ENCODE assay signal across 10 cellular contexts in the genomic region with DNA sequence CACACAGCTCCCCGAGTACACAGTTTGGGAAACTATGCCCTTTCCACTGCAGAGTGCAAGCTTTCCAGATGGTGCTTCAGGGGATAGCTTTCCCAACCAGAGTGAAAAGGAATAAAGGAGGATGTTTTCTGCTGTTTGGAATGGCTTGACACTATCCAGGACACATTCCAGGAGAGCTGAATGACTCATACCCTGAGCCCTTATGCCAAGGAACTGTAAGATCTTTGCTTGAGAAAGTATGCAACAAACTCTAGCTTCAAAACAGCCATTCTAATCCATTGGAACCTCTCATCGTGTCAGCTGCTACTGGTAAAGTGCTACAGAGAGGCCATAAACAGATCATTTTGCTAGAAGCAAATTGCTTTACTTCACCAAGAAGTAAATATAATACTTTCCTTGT. TPM values are rescaled to one million over a fixed set of nuclear protein-coding genes. Genes with fewer than 3 reads are reported as not detected.
DNase-seq lines count a peak whose midpoint lies in the region; FAIRE-seq and TF ChIP-seq lines count a peak whose summit lies in the region.
"Had no signal": no experiment of that assay in that cellular context is flagged by ENCODE, and none has a peak within 500 bp of the region (broad histone marks: within the 10 kb centered on the region; RNA-seq: fewer than 3 reads in every experiment).

No MANE protein-coding gene starts in this region.

- H3K9ac ChIP-seq in neural progenitor cell: no peak overlapping the region

- H4K20me1 ChIP-seq in neural progenitor cell (ENCODE audit: low read depth): no peaks in the 10 kb centered on the region

- H3K36me3 Mint-ChIP-seq in neural progenitor cell: peaks cover 6% of the 10 kb centered on the region

- H3F3A ChIP-seq in neural progenitor cell (ENCODE audit: low read depth): no peaks in the 10 kb centered on the region

- 0 out of 2 replicates have a peak overlapping the region, but pooled peaks have one; percentile 17 for H3K4me3 ChIP-seq in LNCaP clone FGC (ENCODE audit: low read depth, low read length)
- H3K4me3 ChIP-seq in neural progenitor cell: no peak overlapping the region

- H3K36me3 ChIP-seq in neural progenitor cell: no peaks in the 10 kb centered on the region

- no peaks in the 10 kb centered on the region for H3K9me3 ChIP-seq in neural progenitor cell (ENCODE audit: low read depth)

- H2AFZ ChIP-seq in neural progenitor cell (replicated peaks): no peak overlapping the region

- FAIRE-seq in endometrium (lab: Jason Lieb, UNC): peak; percentile 97

- TF ChIP-seq CTCF in 22Rv1 (IDR thresholded peaks at IDR 0.05): no peak
- no peak for TF ChIP-seq CTCF in LNCaP clone FGC (IDR thresholded peaks at IDR 0.05; ENCODE audit: control insufficient read depth, extremely low read depth, insufficient read depth)
- TF ChIP-seq CTCF in neural progenitor cell (IDR thresholded peaks at IDR 0.05): no peak

- H3K27me3 Mint-ChIP-seq in neural progenitor cell (ENCODE audit: insufficient read depth, low read depth): no peaks in the 10 kb centered on the region
- H3K27me3 Mint-ChIP-seq: activated naive CD4-positive, alpha-beta T cell treated with anti-CD3 and anti-CD28 coated beads, Interleukin-2, amount 50 U/mL, for 24 hours; IgD-negative memory B cell had no signal

- no peak overlapping the region for H3K27ac Mint-ChIP-seq in neural progenitor cell
- H3K27ac Mint-ChIP-seq: activated naive CD4-positive, alpha-beta T cell treated with anti-CD3 and anti-CD28 coated beads, Interleukin-2, amount 50 U/mL, for 24 hours had no signal

- H3K4me3 Mint-ChIP-seq in neural progenitor cell: no peak overlapping the region
- H3K4me3 Mint-ChIP-seq: activated naive CD4-positive, alpha-beta T cell treated with anti-CD3 and anti-CD28 coated beads, Interleukin-2, amount 50 U/mL, for 24 hours; IgD-negative memory B cell had no signal

- H3K4me2 ChIP-seq in neural progenitor cell: no peak overlapping the region

- H3K9me3 Mint-ChIP-seq in neural progenitor cell: no peaks in the 10 kb centered on the region
- H3K9me3 Mint-ChIP-seq: activated naive CD4-positive, alpha-beta T cell treated with anti-CD3 and anti-CD28 coated beads, Interleukin-2, amount 50 U/mL, for 24 hours; IgD-negative memory B cell had no signal

- H3K79me2 ChIP-seq in neural progenitor cell (ENCODE audit: low read depth): peaks cover 10% of the 10 kb centered on the region

- no peaks in the 10 kb centered on the region for H3K4me1 Mint-ChIP-seq in neural progenitor cell
- H3K4me1 Mint-ChIP-seq: IgD-negative memory B cell had no signal

- H3K4me1 ChIP-seq in neural progenitor cell: no peaks in the 10 kb centered on the region

- H3K27ac ChIP-seq in 22Rv1 (peak overlapping the region; percentile 4; the same call in 1 of the 2 replicates), neural progenitor cell (no peak overlapping the region)

- H3K27me3 ChIP-seq in neural progenitor cell: no peaks in the 10 kb centered on the region

- peak; percentile 73 for DNase-seq in LNCaP clone FGC (ENCODE audit: low read depth)
- peak; percentile 44 for DNase-seq in middle frontal gyrus (ENCODE audit: extremely low spot score, low spot score)
- no peak for DNase-seq in neural progenitor cell (ENCODE audit: low spot score)
- no peak for DNase-seq in NCI-H345 (lab: John Stamatoyannopoulos, UW)
- no peak for DNase-seq in NCI-H146 treated with DMSO at 0.1 percent for 48 hours (lab: John Stamatoyannopoulos, UW; ENCODE audit: unreplicated experiment)
- no peak for DNase-seq in GOT3 (lab: John Stamatoyannopoulos, UW)

RNA-seq across cellular contexts. Expression of a gene that starts 33.6 kb away (rescaled TPM):
- 39.3 and 39.8 TPM in 2 replicates for total RNA-seq in neural progenitor cell (ENCODE audit: low replicate concordance)

Comparison
In these comparisons a context has a peak if more than half of its experiments do, and no peak if none do; other contexts are left out.
1. DNase-seq: peak in LNCaP clone FGC (single experiment) and middle frontal gyrus (single experiment); none in neural progenitor cell (single experiment), NCI-H345 (single experiment), NCI-H146 treated with DMSO at 0.1 percent for 48 hours (single experiment) and GOT3 (single experiment).